Comparison of ENCODE assay signal across 26 cellular contexts in the genomic region with DNA sequence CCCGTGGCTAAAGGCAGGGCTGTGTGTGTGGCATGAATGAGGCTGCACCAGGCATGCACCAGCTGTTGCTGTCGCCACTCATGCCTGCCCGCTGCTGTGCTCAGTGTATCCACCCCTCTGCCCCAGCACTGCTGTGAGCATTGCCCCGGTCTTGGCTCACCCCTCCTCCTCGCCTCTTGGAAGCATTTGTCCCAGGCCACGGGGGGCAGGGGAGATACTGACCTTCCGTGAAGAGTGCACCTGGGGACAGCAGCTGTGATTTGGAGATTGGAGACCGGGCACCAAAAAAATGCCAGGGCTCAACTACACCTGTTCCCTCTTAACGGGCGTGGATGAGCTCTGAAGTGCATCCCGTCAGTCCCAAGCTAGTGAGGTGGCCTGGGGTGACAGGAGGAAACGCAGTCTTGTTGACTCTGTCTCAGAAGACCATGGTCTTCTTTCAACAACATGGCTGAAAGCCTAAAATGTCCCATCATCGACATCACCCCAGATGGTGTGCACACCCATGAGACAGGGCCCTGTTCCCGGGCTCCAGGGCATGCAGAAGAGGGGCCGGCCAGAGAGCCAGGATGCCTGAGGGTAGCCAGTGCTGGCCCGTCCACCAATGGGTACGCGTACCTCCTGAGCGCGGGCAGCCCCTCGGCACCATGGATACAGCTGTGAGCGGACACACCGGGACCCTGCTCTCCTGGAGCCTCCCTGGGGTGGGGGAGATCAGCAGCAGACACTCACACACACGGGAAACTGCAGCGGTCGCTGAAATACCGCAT.
DNase-seq lines count a peak whose midpoint lies in the region; ATAC-seq and TF ChIP-seq lines count a peak whose summit lies in the region.
"Had no signal": no experiment of that assay in that cellular context is flagged by ENCODE, and none has a peak within 500 bp of the region (broad histone marks: within the 10 kb centered on the region; RNA-seq: fewer than 3 reads in every experiment).

No MANE protein-coding gene starts in this region.

- no peak overlapping the region for H3K4me2 ChIP-seq in smooth muscle cell
- H3K4me2 ChIP-seq: A549, PC-9 had no signal

- no peaks in the 10 kb centered on the region for H3K4me1 ChIP-seq in smooth muscle cell (ENCODE audit: low read depth)
- H3K4me1 ChIP-seq: A549 had no signal

- peaks cover 100% of the 10 kb centered on the region for H4K20me1 ChIP-seq in smooth muscle cell (ENCODE audit: low read depth)

- no peaks in the 10 kb centered on the region for H3K9me3 ChIP-seq in smooth muscle cell (replicated peaks; ENCODE audit: low read depth)
- H3K9me3 ChIP-seq: A549 had no signal

- peaks cover 87% of the 10 kb centered on the region for H3F3A ChIP-seq in smooth muscle cell (ENCODE audit: low read depth)

- TF ChIP-seq CTCF in smooth muscle cell (IDR thresholded peaks at IDR 0.05; ENCODE audit: borderline replicate concordance, insufficient read depth, poor library complexity, severe bottlenecking) (no peak), dorsolateral prefrontal cortex (IDR thresholded peaks at IDR 0.05 in 54 of 56, conservative IDR thresholded peaks at IDR 0.05 in 2 of 56; ENCODE audit: low read depth in 1 of 56, partially characterized antibody in 56 of 56) (no peak)

- ATAC-seq in GM18498 (IDR thresholded peaks at IDR 0.05; ENCODE audit: unreplicated experiment), result no peak
- ATAC-seq: A549 had no signal

- H3K9ac ChIP-seq in smooth muscle cell (ENCODE audit: low read depth), result no peak overlapping the region

- DNase-seq in DMS79 (lab: John Stamatoyannopoulos, UW) (peak; percentile 7), LHCN-M2 (ENCODE audit: low read depth) (peak; percentile 36), myocyte (ENCODE audit: low read depth) (peak; percentile 87), smooth muscle cell (lab: John Stamatoyannopoulos, UW; ENCODE audit: unreplicated experiment) (no peak), NCI-H69 (lab: John Stamatoyannopoulos, UW) (no peak), SHP77 (lab: John Stamatoyannopoulos, UW) (no peak), dorsolateral prefrontal cortex (no peak)
- DNase-seq: AML-193; CD8-positive, alpha-beta memory T cell; DMS 273 treated with DMSO at 0.1 percent for 48 hours; DND-41; KG1; NCI-H1092; NCI-H1417 treated with DMSO at 0.1 percent for 48 hours; NCI-H187; NCI-H2081 treated with DMSO at 0.1 percent for 48 hours; NCI-H226; NCI-H510A; NCI-H82; NK-92 treated with Interleukin-12 subunit alpha and Interleukin-12 subunit beta, amount 100 ng/mL, for 24 hours; PC-9; Right ventricle myocardium superior; T-helper 1 cell had no signal

- H3K27me3 ChIP-seq in smooth muscle cell (ENCODE audit: low read depth) (no peaks in the 10 kb centered on the region), dorsolateral prefrontal cortex (no peaks in the 10 kb centered on the region)

- peak overlapping the region; percentile 18 for H3K27ac ChIP-seq in smooth muscle cell (ENCODE audit: low read depth)
- no peak overlapping the region for H3K27ac ChIP-seq in dorsolateral prefrontal cortex
- H3K27ac ChIP-seq: A549, C4-2B, PC-9 had no signal

- H3K4me3 ChIP-seq in smooth muscle cell (no peak overlapping the region), dorsolateral prefrontal cortex (no peak overlapping the region)
- H3K4me3 ChIP-seq: A549, PC-9 had no signal

- intact Hi-C loops in dorsolateral prefrontal cortex (cut with DNase I), result no loop called here

- H2AFZ ChIP-seq in smooth muscle cell (ENCODE audit: low read depth), result no peak overlapping the region
- H2AFZ ChIP-seq: PC-9 had no signal

- H3K36me3 ChIP-seq in smooth muscle cell (ENCODE audit: low read depth), result peaks cover 24% of the 10 kb centered on the region

- H3K79me2 ChIP-seq in smooth muscle cell (ENCODE audit: low read depth), result peaks cover 23% of the 10 kb centered on the region

- WGBS in smooth muscle cell (ENCODE audit: low lambda C conversion rate), result 96% methylated on average over 27 of the region's 27 CpGs

Comparison
In these comparisons a context has a peak if more than half of its experiments do, and no peak if none do; other contexts are left out.
1. DNase-seq: peak in DMS79 (single experiment), LHCN-M2 (single experiment) and myocyte (single experiment); none in smooth muscle cell (single experiment), NCI-H69 (single experiment), SHP77 (0 of 2) and dorsolateral prefrontal cortex (0 of 10).